In the genomic region with DNA sequence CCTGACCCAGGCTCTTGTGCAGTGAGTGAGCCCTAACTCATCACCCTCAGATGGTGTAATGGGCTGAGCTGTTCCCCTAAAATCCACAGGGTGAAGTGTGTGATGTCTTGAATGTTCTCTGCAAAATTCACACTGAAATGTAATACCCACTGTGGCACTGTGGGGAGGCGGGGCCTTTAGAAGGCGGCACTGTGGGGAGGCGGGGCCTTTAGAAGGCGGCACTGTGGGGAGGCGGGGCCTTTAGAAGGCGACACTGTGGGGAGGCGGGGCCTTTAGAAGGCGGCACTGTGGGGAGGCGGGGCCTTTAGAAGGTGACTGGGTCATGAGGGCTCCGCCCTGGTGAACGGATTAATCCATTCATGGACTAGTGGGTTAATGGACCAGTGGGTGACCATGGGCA, we compare ENCODE assay signal across 13 cellular contexts. TPM values are rescaled to one million over a fixed set of nuclear protein-coding genes. Genes with fewer than 3 reads are reported as not detected.
DNase-seq lines count a peak whose midpoint lies in the region; ATAC-seq and TF ChIP-seq lines count a peak whose summit lies in the region.
"Had no signal": no experiment of that assay in that cellular context is flagged by ENCODE, and none has a peak within 500 bp of the region (broad histone marks: within the 10 kb centered on the region; RNA-seq: fewer than 3 reads in every experiment).

No MANE protein-coding gene starts in this region.

- DNase-seq in activated CD4-positive, alpha-beta T cell treated with anti-CD3 and anti-CD28 coated beads, Interleukin-2, amount 10 ng/mL, durations not matched to agents 7 days and 5 days: peak; percentile 24
- no peak for DNase-seq in activated CD4-positive, alpha-beta T cell treated with anti-CD3 and anti-CD28 coated beads for 1 hour
- DNase-seq in NCI-H69 (lab: John Stamatoyannopoulos, UW) (peak; percentile 37), omental fat pad (ENCODE audit: low spot score) (no peak), NOMO-1 treated with dmso at 0.1 percent for 144 hours (lab: John Stamatoyannopoulos, UW; ENCODE audit: unreplicated experiment) (no peak)
- DNase-seq in activated naive CD4-positive, alpha-beta T cell treated with anti-CD3 and anti-CD28 coated beads, Interleukin-2, amount 50 U/mL, for 16 hours: peak; percentile 34
- DNase-seq in stimulated activated CD8-positive, alpha-beta memory T cell treated with anti-CD3 and anti-CD28 coated beads, Interleukin-4, amount 100 ng/mL, for 48 hours: peak; percentile 61
- DNase-seq: activated effector memory CD4-positive, alpha-beta T cell treated with anti-CD3 and anti-CD28 coated beads, Interleukin-2, amount 50 U/mL, for 16 hours; AML-193; lower lobe of right lung; NCI-H524; T-helper 1 cell had no signal

- H3K36me3 Mint-ChIP-seq in activated CD4-positive, alpha-beta T cell treated with anti-CD3 and anti-CD28 coated beads, Interleukin-2, amount 10 ng/mL, durations not matched to agents 7 days and 5 days (ENCODE audit: low read depth): peaks cover 2% of the 10 kb centered on the region

- no peaks in the 10 kb centered on the region for H3K9me3 Mint-ChIP-seq in activated CD4-positive, alpha-beta T cell treated with anti-CD3 and anti-CD28 coated beads, Interleukin-2, amount 10 ng/mL, durations not matched to agents 7 days and 5 days

- TF ChIP-seq CTCF in omental fat pad (IDR thresholded peaks at IDR 0.05): no peak

- POLR2A ChIA-PET in activated CD4-positive, alpha-beta T cell treated with anti-CD3 and anti-CD28 coated beads, Interleukin-2, amount 10 ng/mL, durations not matched to agents 7 days and 5 days (lab: Charles Lee): no interaction called here

- CTCF ChIA-PET in activated CD4-positive, alpha-beta T cell treated with anti-CD3 and anti-CD28 coated beads, Interleukin-2, amount 10 ng/mL, durations not matched to agents 7 days and 5 days (lab: Charles Lee): no interaction called here

- H3K27ac Mint-ChIP-seq in activated CD4-positive, alpha-beta T cell treated with anti-CD3 and anti-CD28 coated beads, Interleukin-2, amount 10 ng/mL, durations not matched to agents 7 days and 5 days: no peak overlapping the region

- H3K4me1 Mint-ChIP-seq in activated CD4-positive, alpha-beta T cell treated with anti-CD3 and anti-CD28 coated beads, Interleukin-2, amount 10 ng/mL, durations not matched to agents 7 days and 5 days: peaks cover 5% of the 10 kb centered on the region

- H3K4me3 Mint-ChIP-seq in activated CD4-positive, alpha-beta T cell treated with anti-CD3 and anti-CD28 coated beads, Interleukin-2, amount 10 ng/mL, durations not matched to agents 7 days and 5 days: no peak overlapping the region

- ATAC-seq in omental fat pad (ENCODE audit: low FRiP score): no peak
- no peak for ATAC-seq in HG02678 (IDR thresholded peaks at IDR 0.05; ENCODE audit: unreplicated experiment)
- ATAC-seq: lower lobe of right lung had no signal

- no peaks in the 10 kb centered on the region for H3K27me3 Mint-ChIP-seq in activated CD4-positive, alpha-beta T cell treated with anti-CD3 and anti-CD28 coated beads, Interleukin-2, amount 10 ng/mL, durations not matched to agents 7 days and 5 days

RNA-seq across cellular contexts. Expression of gene CHID1, which starts 33.0 kb away (rescaled TPM):
- 10 to 100 TPM; 42.6 to 45.5 TPM for total RNA-seq in activated CD4-positive, alpha-beta T cell treated with anti-CD3 and anti-CD28 coated beads, Interleukin-2, amount 10 ng/mL, durations not matched to agents 7 days and 5 days
- 10 to 100 TPM; 56.6 to 90.5 (median 79.8) TPM for total RNA-seq in omental fat pad

RNA-seq across cellular contexts. Expression of gene TSPAN4, which starts 34.9 kb away (rescaled TPM):
- 1 to 10 TPM; 7.7 to 7.9 TPM for total RNA-seq in activated CD4-positive, alpha-beta T cell treated with anti-CD3 and anti-CD28 coated beads, Interleukin-2, amount 10 ng/mL, durations not matched to agents 7 days and 5 days
- total RNA-seq in omental fat pad: 100 to 1,000 TPM; 145 to 234 (median 175) TPM

RNA-seq across cellular contexts. Expression of gene POLR2L, which starts 35.2 kb away (rescaled TPM):
- 10 to 100 TPM; 90.3 to 96.0 TPM for total RNA-seq in activated CD4-positive, alpha-beta T cell treated with anti-CD3 and anti-CD28 coated beads, Interleukin-2, amount 10 ng/mL, durations not matched to agents 7 days and 5 days
- 100 to 1,000 TPM in 3 of 4 donors, 10 to 100 TPM in 1; 95.5 to 165 (median 110) TPM for total RNA-seq in omental fat pad

RNA-seq across cellular contexts. Expression of gene CD151, which starts 44.8 kb away (rescaled TPM):
- 10 to 100 TPM; 35.4 to 37.6 TPM for total RNA-seq in activated CD4-positive, alpha-beta T cell treated with anti-CD3 and anti-CD28 coated beads, Interleukin-2, amount 10 ng/mL, durations not matched to agents 7 days and 5 days
- 100 to 1,000 TPM; 328 to 675 (median 614) TPM for total RNA-seq in omental fat pad

RNA-seq across cellular contexts. Expression of gene AP2A2, which starts 48.1 kb away (rescaled TPM):
- 10 to 100 TPM; 60.1 to 66.7 TPM for total RNA-seq in activated CD4-positive, alpha-beta T cell treated with anti-CD3 and anti-CD28 coated beads, Interleukin-2, amount 10 ng/mL, durations not matched to agents 7 days and 5 days
- total RNA-seq in omental fat pad: 100 to 1,000 TPM in 2 of 4 donors, 10 to 100 TPM in 2; 68.4 to 126 (median 99.2) TPM

Comparison
In these comparisons a context has a peak if more than half of its experiments do, and no peak if none do; other contexts are left out.
1. DNase-seq: peak in activated CD4-positive, alpha-beta T cell treated with anti-CD3 and anti-CD28 coated beads, Interleukin-2, amount 10 ng/mL, durations not matched to agents 7 days and 5 days (single experiment), NCI-H69 (single experiment), activated naive CD4-positive, alpha-beta T cell treated with anti-CD3 and anti-CD28 coated beads, Interleukin-2, amount 50 U/mL, for 16 hours (single experiment) and stimulated activated CD8-positive, alpha-beta memory T cell treated with anti-CD3 and anti-CD28 coated beads, Interleukin-4, amount 100 ng/mL, for 48 hours (single experiment); none in activated CD4-positive, alpha-beta T cell treated with anti-CD3 and anti-CD28 coated beads for 1 hour (single experiment), omental fat pad (single experiment) and NOMO-1 treated with dmso at 0.1 percent for 144 hours (single experiment).
2. RNA of gene TSPAN4, which starts 34.9 kb away (total RNA-seq): 145 to 234 TPM in omental fat pad; 7.7 to 7.9 TPM in activated CD4-positive, alpha-beta T cell treated with anti-CD3 and anti-CD28 coated beads, Interleukin-2, amount 10 ng/mL, durations not matched to agents 7 days and 5 days; every median in the first group is over 10 times any median in the second.